Comparison of ENCODE assay signal across 21 cellular contexts in the genomic region with DNA sequence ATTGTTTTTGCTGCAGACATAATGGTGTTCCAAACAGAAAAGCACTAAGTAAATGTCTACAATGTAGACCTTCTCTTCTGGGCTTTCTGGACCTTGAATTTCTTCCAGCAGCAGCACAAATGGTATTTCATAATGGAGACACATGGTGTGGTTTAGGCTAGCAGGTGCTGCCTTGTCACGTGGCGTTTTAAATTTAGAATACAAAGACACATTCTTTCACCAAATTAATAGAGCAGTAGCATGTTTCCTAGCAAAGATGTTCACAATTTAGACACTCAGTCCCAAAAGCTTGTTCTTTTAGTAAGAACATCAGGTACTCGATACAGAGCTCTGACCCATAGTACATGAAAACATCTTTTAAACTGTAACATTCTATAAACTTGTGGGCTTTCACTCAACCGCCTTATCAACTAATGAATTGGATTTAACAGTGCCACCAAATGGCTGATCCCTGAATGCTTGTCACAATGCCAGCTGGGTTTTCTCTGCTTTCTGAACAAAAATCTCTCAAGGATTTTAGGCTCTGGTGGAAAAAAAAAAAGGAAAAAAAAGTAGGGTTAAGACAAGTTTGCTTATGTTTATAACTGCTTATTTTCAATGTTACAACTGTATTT.
DNase-seq lines count a peak whose midpoint lies in the region; ATAC-seq and TF ChIP-seq lines count a peak whose summit lies in the region.
"Had no signal": no experiment of that assay in that cellular context is flagged by ENCODE, and none has a peak within 500 bp of the region (broad histone marks: within the 10 kb centered on the region; RNA-seq: fewer than 3 reads in every experiment).

No MANE protein-coding gene starts in this region.

- H3K27me3 Mint-ChIP-seq in nephron (ENCODE audit: low read depth) = no peaks in the 10 kb centered on the region
- H3K27me3 Mint-ChIP-seq: CD4-positive, alpha-beta T cell; naive B cell had no signal

- H3K27ac ChIP-seq in right atrium auricular region = no peak overlapping the region
- H3K27ac ChIP-seq in dorsolateral prefrontal cortex = peak overlapping the region; percentile 35 to 97 (median 88)
- peak overlapping the region; percentile 23 to 40 for H3K27ac ChIP-seq in uterus
- H3K27ac ChIP-seq: A549, GM23248, left ventricle myocardium inferior, RWPE1, tibial artery had no signal

- DNase-seq in left ventricle myocardium superior = no peak
- no peak for DNase-seq in right atrium auricular region (ENCODE audit: low spot score)
- peak in 4 of 10 donors; percentile 25 to 76 (median 69) for DNase-seq in dorsolateral prefrontal cortex
- peak in 1 of 2 donors; percentile 43 for DNase-seq in uterus
- no peak for DNase-seq in stimulated activated CD4-positive, alpha-beta T cell treated with anti-CD3 and anti-CD28 coated beads, Interleukin-12 subunit alpha, Interleukin-12 subunit beta, amount 100 ng/mL, for 4 hours
- DNase-seq: activated CD4-positive, alpha-beta T cell treated with anti-CD3 and anti-CD28 coated beads, Interleukin-2, amount 50 U/mL, for 4 hours; activated naive CD4-positive, alpha-beta T cell treated with Interleukin-2 at 50 U/mL for 16 hours; aorta; CD4-positive, alpha-beta T cell; cortex of kidney; GM23248; left ventricle myocardium inferior; naive B cell; NCI-H1417 treated with DMSO at 0.1 percent for 48 hours; NCI-H226; tibial artery had no signal

- no peaks in the 10 kb centered on the region for H3K9me3 Mint-ChIP-seq in nephron
- H3K9me3 Mint-ChIP-seq: CD4-positive, alpha-beta T cell had no signal

- H3K9me3 ChIP-seq in right atrium auricular region = no peaks in the 10 kb centered on the region
- no peaks in the 10 kb centered on the region for H3K9me3 ChIP-seq in uterus
- H3K9me3 ChIP-seq: A549, left ventricle myocardium inferior, tibial artery had no signal

- peaks cover 56% of the 10 kb centered on the region for H3K4me1 Mint-ChIP-seq in nephron
- H3K4me1 Mint-ChIP-seq: naive B cell had no signal

- intact Hi-C loops in left ventricle myocardium superior (cut with micrococcal nuclease) (no loop called here), dorsolateral prefrontal cortex (cut with DNase I) (loop anchor here (5.0 kb wide), 2 partner anchors 41 to 111 kb away; no protein-coding TSS in a partner anchor), uterus (cut with DNase I; ENCODE audit: low total_unique reads) (no loop called here)

- H3K4me3 Mint-ChIP-seq in nephron = no peak overlapping the region
- H3K4me3 Mint-ChIP-seq: CD4-positive, alpha-beta T cell; naive B cell had no signal

- TF ChIP-seq CTCF in right atrium auricular region (IDR thresholded peaks at IDR 0.05) (no peak), dorsolateral prefrontal cortex (IDR thresholded peaks at IDR 0.05 in 54 of 56, conservative IDR thresholded peaks at IDR 0.05 in 2 of 56; ENCODE audit: low read depth in 1 of 56, partially characterized antibody in 56 of 56) (peak in 42 of 56 donors; percentile 15 to 65 (median 34)), nephron (IDR thresholded peaks at IDR 0.05; ENCODE audit: unreplicated experiment in 3 of 3) (no peak), uterus (IDR thresholded peaks at IDR 0.05) (no peak)

- peak overlapping the region; percentile 74 to 87 (median 83) for H3K27ac Mint-ChIP-seq in nephron
- H3K27ac Mint-ChIP-seq: CD4-positive, alpha-beta T cell; naive B cell had no signal

- ATAC-seq in left ventricle myocardium superior = peak; percentile 52
- ATAC-seq in HG03460 (IDR thresholded peaks at IDR 0.05; ENCODE audit: unreplicated experiment) = no peak
- ATAC-seq in activated CD4-positive, CD25-positive, alpha-beta regulatory T cell treated with anti-CD3 and anti-CD28 coated beads, Interleukin-2, amount 50 U/mL, for 24 hours = no peak
- ATAC-seq: A549 had no signal

- H3K4me1 ChIP-seq in right atrium auricular region (peaks cover 0 to 8% of the 10 kb centered on the region in 2 donors), uterus (no peaks in the 10 kb centered on the region)
- H3K4me1 ChIP-seq: A549 had no signal

- no peaks in the 10 kb centered on the region for H3K36me3 Mint-ChIP-seq in nephron (ENCODE audit: low read depth)
- H3K36me3 Mint-ChIP-seq: naive B cell had no signal

- TF ChIP-seq POLR2A in uterus (IDR thresholded peaks at IDR 0.05) = no peak

- H3K27me3 ChIP-seq in right atrium auricular region (no peaks in the 10 kb centered on the region), dorsolateral prefrontal cortex (no peaks in the 10 kb centered on the region), uterus (no peaks in the 10 kb centered on the region)
- H3K27me3 ChIP-seq: tibial artery had no signal

- H3K4me3 ChIP-seq in right atrium auricular region (no peak overlapping the region), dorsolateral prefrontal cortex (peak overlapping the region in 11 of 59 donors; percentile 2 to 35 (median 20)), uterus (no peak overlapping the region)
- H3K4me3 ChIP-seq: A549, GM23248, left ventricle myocardium inferior, tibial artery had no signal

- no peaks in the 10 kb centered on the region for H3K36me3 ChIP-seq in right atrium auricular region
- H3K36me3 ChIP-seq in uterus = no peaks in the 10 kb centered on the region
- H3K36me3 ChIP-seq: left ventricle myocardium inferior, tibial artery had no signal

Comparison
In these comparisons a context has a peak if more than half of its experiments do, and no peak if none do; other contexts are left out.
1. H3K27ac ChIP-seq: peak in dorsolateral prefrontal cortex (59 of 59) and uterus (2 of 2); none in right atrium auricular region (0 of 2).
2. CTCF ChIP-seq: peak in dorsolateral prefrontal cortex (42 of 56); none in right atrium auricular region (0 of 2), nephron (0 of 3) and uterus (0 of 4).
3. intact Hi-C loops: an anchor here in dorsolateral prefrontal cortex (5.0 kb wide); none called in left ventricle myocardium superior and uterus.